Comparison of ENCODE assay signal across 14 cellular contexts in genomic region chr18:37393221-37393828, GRCh38.
A peak's percentile ranks its signal among the peaks of the same experiment; 100 is the strongest.
DNase-seq lines count a peak whose midpoint lies in the region; TF ChIP-seq lines count a peak whose summit lies in the region.
"Had no signal": no experiment of that assay in that cellular context is flagged by ENCODE, and none has a peak within 500 bp of the region (broad histone marks: within the 10 kb centered on the region; RNA-seq: fewer than 3 reads in every experiment).

No MANE protein-coding gene starts in this region.

- TF ChIP-seq CTCF in glutamatergic neuron (IDR thresholded peaks at IDR 0.05; ENCODE audit: partially characterized antibody, unreplicated experiment), result no peak
- TF ChIP-seq CTCF in progenitor cell of endocrine pancreas (IDR thresholded peaks at IDR 0.05; ENCODE audit: unreplicated experiment), result no peak
- TF ChIP-seq CTCF in tibial nerve (IDR thresholded peaks at IDR 0.05), result no peak

- H3K4me3 ChIP-seq in GM23248, result peak overlapping the region; percentile 73
- H3K4me3 ChIP-seq in tibial nerve, result peak overlapping the region in 2 of 4 donors; percentile 36 to 55
- H3K4me3 ChIP-seq: SK-N-MC had no signal

- DNase-seq in GM23248, result no peak
- peak; percentile 24 for DNase-seq in NCI-H1092 treated with DMSO at 0.1 percent for 48 hours (lab: John Stamatoyannopoulos, UW)
- no peak for DNase-seq in glutamatergic neuron
- DNase-seq in progenitor cell of endocrine pancreas (ENCODE audit: low spot score, unreplicated experiment), result no peak
- DNase-seq in activated CD4-positive, alpha-beta T cell treated with anti-CD3 and anti-CD28 coated beads, Interleukin-2, amount 50 U/mL, for 1 hour, result no peak
- no peak for DNase-seq in posterior vena cava (ENCODE audit: low spot score)
- DNase-seq in NCI-H526 (lab: John Stamatoyannopoulos, UW), result no peak
- DNase-seq in tibial nerve (ENCODE audit: low spot score in 2 of 2), result no peak
- DNase-seq: activated CD4-positive, alpha-beta memory T cell treated with anti-CD3 and anti-CD28 coated beads, Interleukin-2, amount 10 ng/mL, durations not matched to agents 7 days and 5 days; effector CD4-positive, alpha-beta T cell; KBM-7 had no signal

- H3K4me1 ChIP-seq in GM23248 (ENCODE audit: insufficient read depth), result peaks cover 4% of the 10 kb centered on the region
- H3K4me1 ChIP-seq in tibial nerve, result peaks cover 0 to 21% (median 0%) of the 10 kb centered on the region in 4 donors

- H3K9me2 ChIP-seq in GM23248 (ENCODE audit: insufficient read depth), result no peaks in the 10 kb centered on the region

- peaks cover 16% of the 10 kb centered on the region for H3K9me3 Mint-ChIP-seq in glutamatergic neuron (ENCODE audit: unreplicated experiment)
- H3K9me3 Mint-ChIP-seq in progenitor cell of endocrine pancreas (ENCODE audit: low read depth), result peaks cover 5% of the 10 kb centered on the region
- H3K9me3 Mint-ChIP-seq: activated CD4-positive, alpha-beta memory T cell treated with anti-CD3 and anti-CD28 coated beads, Interleukin-2, amount 10 ng/mL, durations not matched to agents 7 days and 5 days; activated naive CD4-positive, alpha-beta T cell treated with anti-CD3 and anti-CD28 coated beads, Interleukin-2, amount 50 U/mL, for 24 hours had no signal

- H3K27me3 ChIP-seq in GM23248 (replicated peaks; ENCODE audit: insufficient read depth) (no peaks in the 10 kb centered on the region), tibial nerve (no peaks in the 10 kb centered on the region)
- H3K27me3 ChIP-seq: thyroid gland had no signal

- TF ChIP-seq POLR2A in tibial nerve (IDR thresholded peaks at IDR 0.05), result no peak

- no peak for TF ChIP-seq EP300 in tibial nerve (IDR thresholded peaks at IDR 0.05)

- peak overlapping the region; percentile 74 for H2AFZ ChIP-seq in GM23248

- H3K4me2 ChIP-seq in GM23248 (ENCODE audit: unreplicated experiment), result peak overlapping the region; percentile 87

- peaks cover 36% of the 10 kb centered on the region for H3K4me1 Mint-ChIP-seq in glutamatergic neuron (ENCODE audit: low read depth, unreplicated experiment)
- peaks cover 1% of the 10 kb centered on the region for H3K4me1 Mint-ChIP-seq in progenitor cell of endocrine pancreas (ENCODE audit: low read depth)
- H3K4me1 Mint-ChIP-seq: activated CD4-positive, alpha-beta memory T cell treated with anti-CD3 and anti-CD28 coated beads, Interleukin-2, amount 10 ng/mL, durations not matched to agents 7 days and 5 days had no signal

- peaks cover 6% of the 10 kb centered on the region for H3K36me3 Mint-ChIP-seq in glutamatergic neuron (ENCODE audit: unreplicated experiment)
- H3K36me3 Mint-ChIP-seq in progenitor cell of endocrine pancreas (ENCODE audit: insufficient read depth), result no peaks in the 10 kb centered on the region
- H3K36me3 Mint-ChIP-seq: activated naive CD4-positive, alpha-beta T cell treated with anti-CD3 and anti-CD28 coated beads, Interleukin-2, amount 50 U/mL, for 24 hours had no signal

- H3K27me3 Mint-ChIP-seq in glutamatergic neuron (ENCODE audit: unreplicated experiment) (peaks cover 22% of the 10 kb centered on the region), progenitor cell of endocrine pancreas (peaks cover 34% of the 10 kb centered on the region)

- 36 to 39% methylated on average over 6 of the region's 6 CpGs for WGBS in GM23248 (ENCODE audit: low coverage in 1 of 2, low lambda C conversion rate in 2 of 2, missing lambda C conversion rate in 2 of 2), 2 experiments
- WGBS in tibial nerve, 2 donors, result 17 to 25% methylated on average over 5 to 6 of the region's 6 CpGs

- no peaks in the 10 kb centered on the region for H3F3A ChIP-seq in GM23248 (ENCODE audit: insufficient read depth)

- peak overlapping the region; percentile 76 for H3K4me3 Mint-ChIP-seq in glutamatergic neuron (ENCODE audit: unreplicated experiment)
- peak overlapping the region; percentile 49 for H3K4me3 Mint-ChIP-seq in progenitor cell of endocrine pancreas (ENCODE audit: low read depth)
- H3K4me3 Mint-ChIP-seq: activated CD4-positive, alpha-beta memory T cell treated with anti-CD3 and anti-CD28 coated beads, Interleukin-2, amount 10 ng/mL, durations not matched to agents 7 days and 5 days; activated naive CD4-positive, alpha-beta T cell treated with anti-CD3 and anti-CD28 coated beads, Interleukin-2, amount 50 U/mL, for 24 hours had no signal

- in situ Hi-C loops in GM23248 (cut with MboI), result no loop called here

- intact Hi-C loops in posterior vena cava (cut with DNase I), result loop anchor here in 1 of 2 donors (10.0 kb wide), 1 partner anchor 141 kb away; no protein-coding TSS in a partner anchor

- no peak overlapping the region for H3K27ac ChIP-seq in GM23248
- H3K27ac ChIP-seq in tibial nerve, result peak overlapping the region in 1 of 4 donors; percentile 58
- H3K27ac ChIP-seq: SK-N-MC, thyroid gland had no signal

- no peaks in the 10 kb centered on the region for H4K20me1 ChIP-seq in GM23248 (ENCODE audit: insufficient read depth)

- no peaks in the 10 kb centered on the region for H3K79me2 ChIP-seq in GM23248 (ENCODE audit: insufficient read depth)

- H3K9me3 ChIP-seq in GM23248 (ENCODE audit: low read depth) (no peaks in the 10 kb centered on the region), tibial nerve (peaks cover 0 to 25% (median 0%) of the 10 kb centered on the region in 4 donors)
- H3K9me3 ChIP-seq: thyroid gland had no signal

- H3K36me3 ChIP-seq in GM23248 (ENCODE audit: low read depth), result no peaks in the 10 kb centered on the region
- no peaks in the 10 kb centered on the region for H3K36me3 ChIP-seq in tibial nerve
- H3K36me3 ChIP-seq: thyroid gland had no signal

- H3K27ac Mint-ChIP-seq in glutamatergic neuron (ENCODE audit: unreplicated experiment) (peak overlapping the region; percentile 74), progenitor cell of endocrine pancreas (no peak overlapping the region)
- H3K27ac Mint-ChIP-seq: activated CD4-positive, alpha-beta memory T cell treated with anti-CD3 and anti-CD28 coated beads, Interleukin-2, amount 10 ng/mL, durations not matched to agents 7 days and 5 days; activated naive CD4-positive, alpha-beta T cell treated with anti-CD3 and anti-CD28 coated beads, Interleukin-2, amount 50 U/mL, for 24 hours had no signal

- peak overlapping the region; percentile 81 for H3K9ac ChIP-seq in GM23248
